In genomic region chr1:43979261-43979527, GRCh38 we compare ENCODE assay signal across 1 cellular context.
TF ChIP-seq lines count a peak whose summit lies in the region.

No MANE protein-coding gene starts in this region.

TF ChIP-seq in HEK293, 187 proteins besides CTCF, POLR2A, EP300 and RAD21 (continued from another document):
- TF ChIP-seq ZBTB6 (tag by site-specific recombination; IDR thresholded peaks at IDR 0.05): no peak
- no peak for TF ChIP-seq ZNF2 (tag by site-specific recombination; IDR thresholded peaks at IDR 0.05)
- no peak for TF ChIP-seq ZNF555 (tag by site-specific recombination; conservative IDR thresholded peaks at IDR 0.05)
- no peak for TF ChIP-seq ZNF433 (tag by site-specific recombination; IDR thresholded peaks at IDR 0.05; ENCODE audit: low read depth)
- no peak for TF ChIP-seq ZNF768 (tag by site-specific recombination; IDR thresholded peaks at IDR 0.05)
- no peak for TF ChIP-seq RBAK (tag by site-specific recombination; IDR thresholded peaks at IDR 0.05)
- no peak for TF ChIP-seq ZNF626 (tag by site-specific recombination; IDR thresholded peaks at IDR 0.05)
- no peak for TF ChIP-seq ZNF138 (tag by site-specific recombination; IDR thresholded peaks at IDR 0.05; ENCODE audit: borderline replicate concordance)
- no peak for TF ChIP-seq EGR2 (tag by site-specific recombination; IDR thresholded peaks at IDR 0.05; ENCODE audit: low read depth)
- TF ChIP-seq ZNF776 (tag by site-specific recombination; IDR thresholded peaks at IDR 0.05; ENCODE audit: borderline replicate concordance): no peak
- no peak for TF ChIP-seq ZNF133 (tag by site-specific recombination; IDR thresholded peaks at IDR 0.05)
